1 cellular context compared by ENCODE assay signal in the genomic region with DNA sequence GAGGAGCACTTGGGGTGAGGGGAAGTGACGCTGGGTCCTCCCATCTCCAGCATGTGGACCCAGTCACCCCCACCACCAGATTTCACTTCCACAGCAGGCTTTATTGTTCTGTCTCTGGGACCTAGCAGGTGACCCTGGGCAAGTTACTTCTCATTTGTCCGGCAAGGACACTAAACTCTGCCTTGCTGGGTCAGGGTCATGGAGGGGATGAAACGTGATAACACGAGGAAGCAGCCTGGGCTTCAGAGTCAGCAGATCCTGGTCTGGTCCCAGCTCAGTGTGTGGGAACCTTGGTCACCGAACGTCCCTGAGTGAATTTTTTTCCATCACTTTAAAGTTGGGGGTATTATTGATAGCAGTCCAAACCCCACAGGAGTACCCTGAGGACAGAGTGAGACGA.
TF ChIP-seq lines count a peak whose summit lies in the region.

No MANE protein-coding gene starts in this region.

TF ChIP-seq in H1, 55 proteins besides CTCF, POLR2A, EP300 and RAD21:
- TF ChIP-seq SIRT6 (IDR thresholded peaks at IDR 0.05; ENCODE audit: low read length) (no peak), HDAC6 (IDR thresholded peaks at IDR 0.05; ENCODE audit: low read depth, low read length) (no peak), EZH2 (IDR thresholded peaks at IDR 0.05; ENCODE audit: low read depth, low read length, severe bottlenecking) (no peak), SP1 (IDR thresholded peaks at IDR 0.05; ENCODE audit: low read depth, low read length) (no peak), KDM5A (IDR thresholded peaks at IDR 0.05; ENCODE audit: low read length) (no peak), GABPA (IDR thresholded peaks at IDR 0.05; ENCODE audit: borderline replicate concordance, insufficient read depth, low read length) (no peak), GTF2F1 (IDR thresholded peaks at IDR 0.05; ENCODE audit: borderline replicate concordance, low read depth, low read length) (no peak), SIX5 (IDR thresholded peaks at IDR 0.05; ENCODE audit: low read depth, low read length) (no peak), JUN (IDR thresholded peaks at IDR 0.05; ENCODE audit: low read depth, low read length) (no peak), TBP (IDR thresholded peaks at IDR 0.05; ENCODE audit: low read depth, low read length) (no peak), CBX5 (IDR thresholded peaks at IDR 0.05; ENCODE audit: low read depth, low read length) (no peak), SRF (IDR thresholded peaks at IDR 0.05; ENCODE audit: low read depth, low read length) (no peak), MAFK (IDR thresholded peaks at IDR 0.05; ENCODE audit: low read depth, low read length) (no peak), TCF12 (IDR thresholded peaks at IDR 0.05; ENCODE audit: low read depth, low read length) (no peak), CEBPB (IDR thresholded peaks at IDR 0.05; ENCODE audit: low read depth, low read length) (no peak), ASH2L (IDR thresholded peaks at IDR 0.05; ENCODE audit: low read length) (no peak), PHF8 (conservative IDR thresholded peaks at IDR 0.05; ENCODE audit: low read depth, low read length) (no peak)
- TF ChIP-seq, protein P1, sequence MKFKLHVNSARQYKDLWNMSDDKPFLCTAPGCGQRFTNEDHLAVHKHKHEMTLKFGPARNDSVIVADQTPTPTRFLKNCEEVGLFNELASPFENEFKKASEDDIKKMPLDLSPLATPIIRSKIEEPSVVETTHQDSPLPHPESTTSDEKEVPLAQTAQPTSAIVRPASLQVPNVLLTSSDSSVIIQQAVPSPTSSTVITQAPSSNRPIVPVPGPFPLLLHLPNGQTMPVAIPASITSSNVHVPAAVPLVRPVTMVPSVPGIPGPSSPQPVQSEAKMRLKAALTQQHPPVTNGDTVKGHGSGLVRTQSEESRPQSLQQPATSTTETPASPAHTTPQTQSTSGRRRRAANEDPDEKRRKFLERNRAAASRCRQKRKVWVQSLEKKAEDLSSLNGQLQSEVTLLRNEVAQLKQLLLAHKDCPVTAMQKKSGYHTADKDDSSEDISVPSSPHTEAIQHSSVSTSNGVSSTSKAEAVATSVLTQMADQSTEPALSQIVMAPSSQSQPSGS (IDR thresholded peaks at IDR 0.05; ENCODE audit: low read length) = no peak
- TF ChIP-seq, protein P2, sequence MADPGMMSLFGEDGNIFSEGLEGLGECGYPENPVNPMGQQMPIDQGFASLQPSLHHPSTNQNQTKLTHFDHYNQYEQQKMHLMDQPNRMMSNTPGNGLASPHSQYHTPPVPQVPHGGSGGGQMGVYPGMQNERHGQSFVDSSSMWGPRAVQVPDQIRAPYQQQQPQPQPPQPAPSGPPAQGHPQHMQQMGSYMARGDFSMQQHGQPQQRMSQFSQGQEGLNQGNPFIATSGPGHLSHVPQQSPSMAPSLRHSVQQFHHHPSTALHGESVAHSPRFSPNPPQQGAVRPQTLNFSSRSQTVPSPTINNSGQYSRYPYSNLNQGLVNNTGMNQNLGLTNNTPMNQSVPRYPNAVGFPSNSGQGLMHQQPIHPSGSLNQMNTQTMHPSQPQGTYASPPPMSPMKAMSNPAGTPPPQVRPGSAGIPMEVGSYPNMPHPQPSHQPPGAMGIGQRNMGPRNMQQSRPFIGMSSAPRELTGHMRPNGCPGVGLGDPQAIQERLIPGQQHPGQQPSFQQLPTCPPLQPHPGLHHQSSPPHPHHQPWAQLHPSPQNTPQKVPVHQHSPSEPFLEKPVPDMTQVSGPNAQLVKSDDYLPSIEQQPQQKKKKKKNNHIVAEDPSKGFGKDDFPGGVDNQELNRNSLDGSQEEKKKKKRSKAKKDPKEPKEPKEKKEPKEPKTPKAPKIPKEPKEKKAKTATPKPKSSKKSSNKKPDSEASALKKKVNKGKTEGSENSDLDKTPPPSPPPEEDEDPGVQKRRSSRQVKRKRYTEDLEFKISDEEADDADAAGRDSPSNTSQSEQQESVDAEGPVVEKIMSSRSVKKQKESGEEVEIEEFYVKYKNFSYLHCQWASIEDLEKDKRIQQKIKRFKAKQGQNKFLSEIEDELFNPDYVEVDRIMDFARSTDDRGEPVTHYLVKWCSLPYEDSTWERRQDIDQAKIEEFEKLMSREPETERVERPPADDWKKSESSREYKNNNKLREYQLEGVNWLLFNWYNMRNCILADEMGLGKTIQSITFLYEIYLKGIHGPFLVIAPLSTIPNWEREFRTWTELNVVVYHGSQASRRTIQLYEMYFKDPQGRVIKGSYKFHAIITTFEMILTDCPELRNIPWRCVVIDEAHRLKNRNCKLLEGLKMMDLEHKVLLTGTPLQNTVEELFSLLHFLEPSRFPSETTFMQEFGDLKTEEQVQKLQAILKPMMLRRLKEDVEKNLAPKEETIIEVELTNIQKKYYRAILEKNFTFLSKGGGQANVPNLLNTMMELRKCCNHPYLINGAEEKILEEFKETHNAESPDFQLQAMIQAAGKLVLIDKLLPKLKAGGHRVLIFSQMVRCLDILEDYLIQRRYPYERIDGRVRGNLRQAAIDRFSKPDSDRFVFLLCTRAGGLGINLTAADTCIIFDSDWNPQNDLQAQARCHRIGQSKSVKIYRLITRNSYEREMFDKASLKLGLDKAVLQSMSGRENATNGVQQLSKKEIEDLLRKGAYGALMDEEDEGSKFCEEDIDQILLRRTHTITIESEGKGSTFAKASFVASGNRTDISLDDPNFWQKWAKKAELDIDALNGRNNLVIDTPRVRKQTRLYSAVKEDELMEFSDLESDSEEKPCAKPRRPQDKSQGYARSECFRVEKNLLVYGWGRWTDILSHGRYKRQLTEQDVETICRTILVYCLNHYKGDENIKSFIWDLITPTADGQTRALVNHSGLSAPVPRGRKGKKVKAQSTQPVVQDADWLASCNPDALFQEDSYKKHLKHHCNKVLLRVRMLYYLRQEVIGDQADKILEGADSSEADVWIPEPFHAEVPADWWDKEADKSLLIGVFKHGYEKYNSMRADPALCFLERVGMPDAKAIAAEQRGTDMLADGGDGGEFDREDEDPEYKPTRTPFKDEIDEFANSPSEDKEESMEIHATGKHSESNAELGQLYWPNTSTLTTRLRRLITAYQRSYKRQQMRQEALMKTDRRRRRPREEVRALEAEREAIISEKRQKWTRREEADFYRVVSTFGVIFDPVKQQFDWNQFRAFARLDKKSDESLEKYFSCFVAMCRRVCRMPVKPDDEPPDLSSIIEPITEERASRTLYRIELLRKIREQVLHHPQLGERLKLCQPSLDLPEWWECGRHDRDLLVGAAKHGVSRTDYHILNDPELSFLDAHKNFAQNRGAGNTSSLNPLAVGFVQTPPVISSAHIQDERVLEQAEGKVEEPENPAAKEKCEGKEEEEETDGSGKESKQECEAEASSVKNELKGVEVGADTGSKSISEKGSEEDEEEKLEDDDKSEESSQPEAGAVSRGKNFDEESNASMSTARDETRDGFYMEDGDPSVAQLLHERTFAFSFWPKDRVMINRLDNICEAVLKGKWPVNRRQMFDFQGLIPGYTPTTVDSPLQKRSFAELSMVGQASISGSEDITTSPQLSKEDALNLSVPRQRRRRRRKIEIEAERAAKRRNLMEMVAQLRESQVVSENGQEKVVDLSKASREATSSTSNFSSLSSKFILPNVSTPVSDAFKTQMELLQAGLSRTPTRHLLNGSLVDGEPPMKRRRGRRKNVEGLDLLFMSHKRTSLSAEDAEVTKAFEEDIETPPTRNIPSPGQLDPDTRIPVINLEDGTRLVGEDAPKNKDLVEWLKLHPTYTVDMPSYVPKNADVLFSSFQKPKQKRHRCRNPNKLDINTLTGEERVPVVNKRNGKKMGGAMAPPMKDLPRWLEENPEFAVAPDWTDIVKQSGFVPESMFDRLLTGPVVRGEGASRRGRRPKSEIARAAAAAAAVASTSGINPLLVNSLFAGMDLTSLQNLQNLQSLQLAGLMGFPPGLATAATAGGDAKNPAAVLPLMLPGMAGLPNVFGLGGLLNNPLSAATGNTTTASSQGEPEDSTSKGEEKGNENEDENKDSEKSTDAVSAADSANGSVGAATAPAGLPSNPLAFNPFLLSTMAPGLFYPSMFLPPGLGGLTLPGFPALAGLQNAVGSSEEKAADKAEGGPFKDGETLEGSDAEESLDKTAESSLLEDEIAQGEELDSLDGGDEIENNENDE (IDR thresholded peaks at IDR 0.05; ENCODE audit: insufficient replicate concordance, low read length) = no peak
